ENCODE assay signal across 2 cellular contexts in genomic region chr3:12338595-12339546, GRCh38.
TF ChIP-seq lines count a peak whose summit lies in the region.

No MANE protein-coding gene starts in this region.

TF ChIP-seq in A549, 52 proteins besides CTCF, POLR2A, EP300 and RAD21 (continued from another document):
- no peak for TF ChIP-seq REST (IDR thresholded peaks at IDR 0.05)
- no peak for TF ChIP-seq KDM5A (IDR thresholded peaks at IDR 0.05)
- TF ChIP-seq GATA3 (IDR thresholded peaks at IDR 0.05; ENCODE audit: borderline replicate concordance): no peak
- TF ChIP-seq ZNF302 (CRISPR knock-in tag; IDR thresholded peaks at IDR 0.05): no peak
- TF ChIP-seq ELK1 (IDR thresholded peaks at IDR 0.05; ENCODE audit: low read depth, low read length): no peak
- TF ChIP-seq HDAC2 (IDR thresholded peaks at IDR 0.05): no peak
- TF ChIP-seq SREBF2 (IDR thresholded peaks at IDR 0.05): no peak
- TF ChIP-seq FOXS1 (CRISPR knock-in tag; IDR thresholded peaks at IDR 0.05): no peak
- TF ChIP-seq PHF8 (IDR thresholded peaks at IDR 0.05; ENCODE audit: borderline replicate concordance, low read depth): no peak
- TF ChIP-seq NFE2L2 (conservative IDR thresholded peaks at IDR 0.05; ENCODE audit: low read length): no peak
- TF ChIP-seq, protein P1, sequence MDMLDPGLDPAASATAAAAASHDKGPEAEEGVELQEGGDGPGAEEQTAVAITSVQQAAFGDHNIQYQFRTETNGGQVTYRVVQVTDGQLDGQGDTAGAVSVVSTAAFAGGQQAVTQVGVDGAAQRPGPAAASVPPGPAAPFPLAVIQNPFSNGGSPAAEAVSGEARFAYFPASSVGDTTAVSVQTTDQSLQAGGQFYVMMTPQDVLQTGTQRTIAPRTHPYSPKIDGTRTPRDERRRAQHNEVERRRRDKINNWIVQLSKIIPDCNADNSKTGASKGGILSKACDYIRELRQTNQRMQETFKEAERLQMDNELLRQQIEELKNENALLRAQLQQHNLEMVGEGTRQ (IDR thresholded peaks at IDR 0.05): no peak
- no peak for TF ChIP-seq MAX (IDR thresholded peaks at IDR 0.05)
- no peak for TF ChIP-seq POLR2AphosphoS2 (conservative IDR thresholded peaks at IDR 0.05; ENCODE audit: low read length)

TF ChIP-seq in HEK293, 187 proteins besides CTCF, POLR2A, EP300 and RAD21 (continued from another document):
- TF ChIP-seq BCL11B (tag by site-specific recombination; IDR thresholded peaks at IDR 0.05; ENCODE audit: low read depth) (peak; percentile 66; the same call in 1 of the 2 replicates), KLF9 (tag by site-specific recombination; IDR thresholded peaks at IDR 0.05; ENCODE audit: low read depth) (no peak), PRDM6 (tag by site-specific recombination; IDR thresholded peaks at IDR 0.05) (peak; percentile 55; the same call in 1 of the 2 replicates), ZNF664 (tag by site-specific recombination; IDR thresholded peaks at IDR 0.05) (no peak), ZNF660 (tag by site-specific recombination; IDR thresholded peaks at IDR 0.05) (no peak), ZBTB21 (tag by site-specific recombination; IDR thresholded peaks at IDR 0.05) (no peak), ZNF133 (tag by site-specific recombination; IDR thresholded peaks at IDR 0.05) (no peak), ZNF843 (tag by site-specific recombination; IDR thresholded peaks at IDR 0.05) (peak; percentile 55; the same call in 1 of the 2 replicates), ZNF530 (tag by site-specific recombination; IDR thresholded peaks at IDR 0.05; ENCODE audit: low read depth) (no peak), ZNF473 (tag by site-specific recombination; IDR thresholded peaks at IDR 0.05) (no peak), ZNF223 (tag by site-specific recombination; IDR thresholded peaks at IDR 0.05) (no peak)
- TF ChIP-seq, protein P2, sequence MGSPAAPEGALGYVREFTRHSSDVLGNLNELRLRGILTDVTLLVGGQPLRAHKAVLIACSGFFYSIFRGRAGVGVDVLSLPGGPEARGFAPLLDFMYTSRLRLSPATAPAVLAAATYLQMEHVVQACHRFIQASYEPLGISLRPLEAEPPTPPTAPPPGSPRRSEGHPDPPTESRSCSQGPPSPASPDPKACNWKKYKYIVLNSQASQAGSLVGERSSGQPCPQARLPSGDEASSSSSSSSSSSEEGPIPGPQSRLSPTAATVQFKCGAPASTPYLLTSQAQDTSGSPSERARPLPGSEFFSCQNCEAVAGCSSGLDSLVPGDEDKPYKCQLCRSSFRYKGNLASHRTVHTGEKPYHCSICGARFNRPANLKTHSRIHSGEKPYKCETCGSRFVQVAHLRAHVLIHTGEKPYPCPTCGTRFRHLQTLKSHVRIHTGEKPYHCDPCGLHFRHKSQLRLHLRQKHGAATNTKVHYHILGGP (tag by site-specific recombination; IDR thresholded peaks at IDR 0.05): 0 out of 2 replicates have a peak, but pooled peaks have one; percentile 24
